Comparison of ENCODE assay signal across 25 cellular contexts in the genomic region with DNA sequence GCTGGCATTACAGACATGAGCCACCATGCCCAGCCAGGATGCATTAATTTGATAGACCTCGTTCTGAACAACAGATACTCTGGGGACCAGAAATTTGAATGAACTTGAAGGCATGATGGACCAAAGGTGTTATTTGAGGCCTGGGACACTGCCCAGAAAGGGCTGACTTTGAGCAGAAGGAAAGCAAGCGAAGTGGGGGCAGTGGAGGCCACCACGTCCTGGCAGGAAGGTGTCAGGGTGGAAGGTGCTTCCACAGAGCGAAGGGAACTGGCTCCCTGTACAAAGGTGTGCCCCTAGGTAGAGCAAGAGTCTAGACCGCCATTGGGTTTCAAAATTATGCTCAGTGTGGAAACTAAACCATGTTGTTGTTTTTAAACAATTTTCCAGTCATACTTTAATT.
"Had no signal": no experiment of that assay in that cellular context is flagged by ENCODE, and none has a peak within 500 bp of the region (broad histone marks: within the 10 kb centered on the region; RNA-seq: fewer than 3 reads in every experiment).

No MANE protein-coding gene starts in this region.

- H3K9ac ChIP-seq: SK-N-SH had no signal

- H3K4me1 ChIP-seq: breast epithelium, Peyer's patch, SJCRH30 had no signal

- H3K27me3 ChIP-seq: adrenal gland, breast epithelium, Peyer's patch, SJCRH30 had no signal

- H3K27ac Mint-ChIP-seq: activated CD4-positive, alpha-beta T cell treated with anti-CD3 and anti-CD28 coated beads, Interleukin-2, amount 10 ng/mL, durations not matched to agents 24 days and 14 days; activated naive CD4-positive, alpha-beta T cell treated with anti-CD3 and anti-CD28 coated beads for 36 hours; activated naive CD8-positive, alpha-beta T cell treated with anti-CD3 and anti-CD28 coated beads for 36 hours; activated T-helper 17 cell treated with anti-CD3 and anti-CD28 coated beads, Interleukin-2, amount 50 U/mL, for 72 hours had no signal

- H3K9me2 ChIP-seq: SK-N-SH had no signal

- H3K9me3 ChIP-seq: adrenal gland, breast epithelium, Peyer's patch, SJCRH30, SK-N-SH had no signal

- H3K4me3 Mint-ChIP-seq: activated CD4-positive, alpha-beta T cell treated with anti-CD3 and anti-CD28 coated beads, Interleukin-2, amount 10 ng/mL, durations not matched to agents 24 days and 14 days; activated naive CD4-positive, alpha-beta T cell treated with anti-CD3 and anti-CD28 coated beads for 36 hours; activated naive CD8-positive, alpha-beta T cell treated with anti-CD3 and anti-CD28 coated beads for 36 hours; activated T-helper 17 cell treated with anti-CD3 and anti-CD28 coated beads, Interleukin-2, amount 50 U/mL, for 72 hours had no signal

- H3K9me3 Mint-ChIP-seq: activated CD4-positive, alpha-beta T cell treated with anti-CD3 and anti-CD28 coated beads, Interleukin-2, amount 10 ng/mL, durations not matched to agents 24 days and 14 days; activated naive CD4-positive, alpha-beta T cell treated with anti-CD3 and anti-CD28 coated beads for 36 hours; activated naive CD8-positive, alpha-beta T cell treated with anti-CD3 and anti-CD28 coated beads for 36 hours; activated T-helper 17 cell treated with anti-CD3 and anti-CD28 coated beads, Interleukin-2, amount 50 U/mL, for 72 hours had no signal

- DNase-seq: activated CD4-positive, alpha-beta T cell treated with anti-CD3 and anti-CD28 coated beads, Interleukin-2, amount 10 ng/mL, durations not matched to agents 24 days and 14 days; activated CD4-positive, alpha-beta T cell treated with anti-CD3 and anti-CD28 coated beads, Interleukin-2, amount 50 U/mL, for 48 hours; activated CD4-positive, CD25-positive, alpha-beta regulatory T cell treated with anti-CD3 and anti-CD28 coated beads, Interleukin-2, amount 50 U/mL, for 72 hours; activated gamma-delta T cell; activated naive CD4-positive, alpha-beta T cell treated with anti-CD3 and anti-CD28 coated beads for 36 hours; activated naive CD8-positive, alpha-beta T cell treated with anti-CD3 and anti-CD28 coated beads for 36 hours; activated T-cell treated with anti-CD3 and anti-CD28 coated beads for 4 hours; activated T-cell treated with anti-CD3 and anti-CD28 coated beads, Interleukin-2, amount 50 U/mL, for 48 hours; adrenal gland; anterior cingulate cortex; caudate nucleus; NCI-H1048; NCI-H146; NCI-H187 treated with DMSO at 0.1 percent for 48 hours; NCI-H2081 treated with DMSO at 0.1 percent for 48 hours; NCI-H446; NCI-H524; Peyer's patch; Right ventricle myocardium superior; SJCRH30; SK-N-SH; T-helper 1 cell had no signal

- H3K27me3 Mint-ChIP-seq: activated CD4-positive, alpha-beta T cell treated with anti-CD3 and anti-CD28 coated beads, Interleukin-2, amount 10 ng/mL, durations not matched to agents 24 days and 14 days; activated naive CD8-positive, alpha-beta T cell treated with anti-CD3 and anti-CD28 coated beads for 36 hours; activated T-helper 17 cell treated with anti-CD3 and anti-CD28 coated beads, Interleukin-2, amount 50 U/mL, for 72 hours had no signal

- ATAC-seq: activated T-helper 17 cell treated with anti-CD3 and anti-CD28 coated beads, Interleukin-2, amount 50 U/mL, for 72 hours had no signal

- H3K36me3 ChIP-seq: adrenal gland, breast epithelium, Peyer's patch, SJCRH30 had no signal

- H3K4me3 ChIP-seq: adrenal gland, breast epithelium, Peyer's patch, SJCRH30 had no signal

- H3K27ac ChIP-seq: adrenal gland, breast epithelium, Peyer's patch, RWPE1, SJCRH30 had no signal

- H3K4me2 ChIP-seq: SK-N-SH had no signal

- H3K36me3 Mint-ChIP-seq: activated naive CD8-positive, alpha-beta T cell treated with anti-CD3 and anti-CD28 coated beads for 36 hours had no signal
